In the genomic region with DNA sequence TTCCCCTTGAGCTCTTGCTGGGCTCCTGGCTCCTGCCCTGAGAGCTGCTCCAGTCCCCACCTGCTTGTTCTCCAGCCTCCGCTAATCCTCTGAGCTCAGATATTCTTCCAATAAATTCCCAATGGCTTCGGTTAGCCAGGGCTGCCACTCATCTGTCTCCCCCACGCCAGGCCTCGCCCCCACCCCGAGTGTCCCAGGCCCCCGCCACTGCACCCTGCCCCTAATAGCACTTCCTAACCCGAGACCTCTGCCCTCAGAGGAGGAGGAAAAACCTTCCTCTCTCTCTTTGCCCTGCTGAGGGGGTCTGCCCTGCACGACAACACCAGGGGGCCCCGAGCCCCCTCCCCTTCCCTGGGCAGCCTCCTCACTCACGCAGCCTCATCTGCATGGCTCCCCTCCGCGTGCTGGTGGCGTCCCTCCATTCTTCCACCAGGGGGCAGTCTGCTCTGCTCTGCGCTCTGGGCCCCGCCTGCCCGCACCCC, we compare ENCODE assay signal across 6 cellular contexts. TPM values are rescaled to one million over a fixed set of nuclear protein-coding genes. Genes with fewer than 3 reads are reported as not detected.
DNase-seq lines count a peak whose midpoint lies in the region; ATAC-seq and TF ChIP-seq lines count a peak whose summit lies in the region.

No MANE protein-coding gene starts in this region.

- no peaks in the 10 kb centered on the region for H3K36me3 ChIP-seq in naive thymus-derived CD4-positive, alpha-beta T cell (ENCODE audit: control insufficient read depth in 2 of 3, insufficient read depth in 3 of 3, low read length in 3 of 3)

- CTCF ChIA-PET in naive thymus-derived CD4-positive, alpha-beta T cell (lab: Charles Lee): interaction anchor here (0.6 kb wide), 1 partner anchor 95 kb away, joined by 3 read pairs; no protein-coding TSS in a partner anchor

- POLR2A ChIA-PET in naive thymus-derived CD4-positive, alpha-beta T cell (lab: Charles Lee): no interaction called here

- peak; percentile 50 for ATAC-seq in activated naive CD8-positive, alpha-beta T cell treated with anti-CD3 and anti-CD28 coated beads, Interleukin-2, amount 50 U/mL, for 24 hours
- peak; percentile 90 for ATAC-seq in naive thymus-derived CD4-positive, alpha-beta T cell

- peaks cover 7% of the 10 kb centered on the region for H3K9me3 Mint-ChIP-seq in activated naive CD8-positive, alpha-beta T cell treated with anti-CD3 and anti-CD28 coated beads, Interleukin-2, amount 50 U/mL, for 24 hours
- H3K9me3 Mint-ChIP-seq in naive thymus-derived CD4-positive, alpha-beta T cell: peaks cover 0 to 11% (median 5%) of the 10 kb centered on the region in 11 donors

- H3K4me1 Mint-ChIP-seq in activated naive CD8-positive, alpha-beta T cell treated with anti-CD3 and anti-CD28 coated beads, Interleukin-2, amount 50 U/mL, for 24 hours: peaks cover 13% of the 10 kb centered on the region
- H3K4me1 Mint-ChIP-seq in naive thymus-derived CD4-positive, alpha-beta T cell: peaks cover 0 to 10% (median 5%) of the 10 kb centered on the region in 7 donors

- H3K27ac Mint-ChIP-seq in activated naive CD8-positive, alpha-beta T cell treated with anti-CD3 and anti-CD28 coated beads, Interleukin-2, amount 50 U/mL, for 24 hours: no peak overlapping the region
- no peak overlapping the region for H3K27ac Mint-ChIP-seq in naive thymus-derived CD4-positive, alpha-beta T cell

- peaks cover 0 to 10% (median 0%) of the 10 kb centered on the region in 3 experiments for H3K9me3 ChIP-seq in naive thymus-derived CD4-positive, alpha-beta T cell (ENCODE audit: control insufficient read depth in 2 of 3, low read length in 3 of 3)

- no peak overlapping the region for H3K4me3 Mint-ChIP-seq in activated naive CD8-positive, alpha-beta T cell treated with anti-CD3 and anti-CD28 coated beads, Interleukin-2, amount 50 U/mL, for 24 hours
- H3K4me3 Mint-ChIP-seq in naive thymus-derived CD4-positive, alpha-beta T cell: peak overlapping the region in 2 of 10 donors; percentile 38 to 47

- H3K27me3 Mint-ChIP-seq in activated naive CD8-positive, alpha-beta T cell treated with anti-CD3 and anti-CD28 coated beads, Interleukin-2, amount 50 U/mL, for 24 hours: peaks cover 15% of the 10 kb centered on the region
- H3K27me3 Mint-ChIP-seq in naive thymus-derived CD4-positive, alpha-beta T cell: peaks cover 0 to 22% (median 17%) of the 10 kb centered on the region in 5 donors

- H3K4me3 ChIP-seq in LNCaP clone FGC (ENCODE audit: low read depth, low read length): peak overlapping the region; percentile 26; the same call in 1 of the 2 replicates
- H3K4me3 ChIP-seq in naive thymus-derived CD4-positive, alpha-beta T cell (ENCODE audit: low read length): no peak overlapping the region

- peak; percentile 78 for DNase-seq in AG08396 (ENCODE audit: low spot score)
- DNase-seq in LNCaP clone FGC (ENCODE audit: low read depth): no peak
- DNase-seq in activated naive CD8-positive, alpha-beta T cell treated with anti-CD3 and anti-CD28 coated beads, Interleukin-2, amount 50 U/mL, for 24 hours: peak; percentile 72
- DNase-seq in naive thymus-derived CD4-positive, alpha-beta T cell: peak in 7 of 9 donors; percentile 26 to 63 (median 37)
- DNase-seq in amniotic stem cell (lab: John Stamatoyannopoulos, UW): no peak
- no peak for DNase-seq in NCI-H1105 (lab: John Stamatoyannopoulos, UW)

- peaks cover 3% of the 10 kb centered on the region for H3K36me3 Mint-ChIP-seq in activated naive CD8-positive, alpha-beta T cell treated with anti-CD3 and anti-CD28 coated beads, Interleukin-2, amount 50 U/mL, for 24 hours (ENCODE audit: low read depth)
- peaks cover 0 to 5% (median 0%) of the 10 kb centered on the region in 5 donors for H3K36me3 Mint-ChIP-seq in naive thymus-derived CD4-positive, alpha-beta T cell

- TF ChIP-seq CTCF in LNCaP clone FGC (IDR thresholded peaks at IDR 0.05; ENCODE audit: control insufficient read depth, extremely low read depth, insufficient read depth): peak; percentile 93

- no peaks in the 10 kb centered on the region for H3K27me3 ChIP-seq in naive thymus-derived CD4-positive, alpha-beta T cell (ENCODE audit: control insufficient read depth in 2 of 2, insufficient read depth in 2 of 2, low read length in 2 of 2)

- intact Hi-C loops in naive thymus-derived CD4-positive, alpha-beta T cell (cut with micrococcal nuclease): loop anchor here in 1 of 2 donors (2.0 kb wide), 1 partner anchor 15 kb away; no protein-coding TSS in a partner anchor

- H3K27ac ChIP-seq in naive thymus-derived CD4-positive, alpha-beta T cell (ENCODE audit: low read depth, low read length): no peak overlapping the region

- no peaks in the 10 kb centered on the region for H3K4me1 ChIP-seq in naive thymus-derived CD4-positive, alpha-beta T cell (ENCODE audit: control insufficient read depth in 2 of 2, insufficient read depth in 2 of 2, low read length in 2 of 2)

RNA-seq across cellular contexts. Expression of a gene that starts 5.4 kb away (rescaled TPM):
- not detected for total RNA-seq in naive thymus-derived CD4-positive, alpha-beta T cell
- polyA plus RNA-seq in naive thymus-derived CD4-positive, alpha-beta T cell: not detected

RNA-seq across cellular contexts. Expression of a gene that starts 11.7 kb away (rescaled TPM):
- total RNA-seq in naive thymus-derived CD4-positive, alpha-beta T cell: under 1 TPM in 1 of 5 experiments, not detected in 4; 0.83 TPM
- not detected for polyA plus RNA-seq in naive thymus-derived CD4-positive, alpha-beta T cell

RNA-seq across cellular contexts. Expression of a gene that starts 21.4 kb away (rescaled TPM):
- 10 to 100 TPM; 27.2 to 54.9 (median 36.2) TPM for total RNA-seq in naive thymus-derived CD4-positive, alpha-beta T cell
- polyA plus RNA-seq in naive thymus-derived CD4-positive, alpha-beta T cell: 10 to 100 TPM; 28.2 to 30.6 TPM

RNA-seq across cellular contexts. Expression of a gene that starts 21.4 kb away (rescaled TPM):
- not detected for total RNA-seq in naive thymus-derived CD4-positive, alpha-beta T cell
- polyA plus RNA-seq in naive thymus-derived CD4-positive, alpha-beta T cell: not detected

RNA-seq across cellular contexts. Expression of a gene that starts 26.4 kb away (rescaled TPM):
- total RNA-seq in naive thymus-derived CD4-positive, alpha-beta T cell: 1 to 10 TPM in 4 of 5 experiments, under 1 TPM in 1; 0.36 to 6.6 (median 3.0) TPM
- polyA plus RNA-seq in naive thymus-derived CD4-positive, alpha-beta T cell: under 1 TPM; 0.35 to 0.62 TPM

Comparison
In these comparisons a context has a peak if more than half of its experiments do, and no peak if none do; other contexts are left out.
1. DNase-seq: peak in AG08396 (single experiment), activated naive CD8-positive, alpha-beta T cell treated with anti-CD3 and anti-CD28 coated beads, Interleukin-2, amount 50 U/mL, for 24 hours (single experiment) and naive thymus-derived CD4-positive, alpha-beta T cell (7 of 9); none in LNCaP clone FGC (single experiment), amniotic stem cell (single experiment) and NCI-H1105 (single experiment).